1 cellular context compared by ENCODE assay signal in the genomic region with DNA sequence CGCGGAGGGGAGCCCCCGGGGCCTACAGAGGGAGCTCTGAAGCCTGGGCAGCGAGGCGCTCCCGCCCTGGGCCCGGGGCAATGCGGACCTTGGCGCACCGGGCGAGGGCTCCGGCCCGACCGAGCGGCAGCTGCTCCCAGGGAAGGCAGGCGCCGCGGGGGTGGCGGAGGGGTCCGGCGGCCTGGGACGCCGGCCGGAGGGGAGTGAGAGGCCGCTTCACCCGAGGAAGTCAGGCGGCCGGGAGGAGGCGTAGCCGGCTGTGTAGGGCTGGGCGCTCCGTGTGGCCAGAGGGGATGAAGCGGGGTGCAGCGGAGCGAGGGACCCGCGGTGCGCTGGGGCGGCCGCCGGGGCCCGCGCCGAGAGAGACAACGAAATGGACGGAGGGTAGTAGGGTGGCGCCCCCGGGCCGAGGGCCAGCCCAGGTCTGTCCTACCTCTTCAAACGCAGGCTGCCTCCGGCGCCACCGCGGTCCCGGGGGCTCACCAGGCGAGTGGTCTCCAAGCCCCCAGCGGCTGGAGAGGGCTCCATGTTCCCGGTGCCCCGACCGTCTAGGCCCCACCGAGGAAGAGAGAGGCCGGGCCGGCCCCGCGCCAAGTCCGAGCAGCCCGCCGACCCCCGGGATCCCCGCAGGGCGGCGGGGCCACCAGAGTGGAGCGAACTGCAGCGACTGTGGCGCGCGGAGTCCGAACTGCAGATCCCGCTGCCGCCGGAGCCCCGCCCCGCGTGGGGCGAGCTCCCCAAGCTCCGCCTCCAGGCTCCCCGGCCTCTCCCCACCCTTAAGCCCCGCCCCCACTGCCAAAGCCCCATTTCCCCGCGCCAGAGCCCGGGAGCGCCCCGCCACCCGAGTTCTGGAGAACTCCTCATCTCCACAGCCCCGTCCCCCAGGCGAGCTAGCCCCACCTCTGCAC.
TF ChIP-seq lines count a peak whose summit lies in the region.

SLC30A3 (minus strand) TSS at position 669 of the 908 bp plus-strand sequence; CDS start at position 528, 141 bp downstream.

TF ChIP-seq in HepG2, 621 proteins besides CTCF, POLR2A, EP300 and RAD21 (continued from another document and continues in another):
- TF ChIP-seq, protein P1, sequence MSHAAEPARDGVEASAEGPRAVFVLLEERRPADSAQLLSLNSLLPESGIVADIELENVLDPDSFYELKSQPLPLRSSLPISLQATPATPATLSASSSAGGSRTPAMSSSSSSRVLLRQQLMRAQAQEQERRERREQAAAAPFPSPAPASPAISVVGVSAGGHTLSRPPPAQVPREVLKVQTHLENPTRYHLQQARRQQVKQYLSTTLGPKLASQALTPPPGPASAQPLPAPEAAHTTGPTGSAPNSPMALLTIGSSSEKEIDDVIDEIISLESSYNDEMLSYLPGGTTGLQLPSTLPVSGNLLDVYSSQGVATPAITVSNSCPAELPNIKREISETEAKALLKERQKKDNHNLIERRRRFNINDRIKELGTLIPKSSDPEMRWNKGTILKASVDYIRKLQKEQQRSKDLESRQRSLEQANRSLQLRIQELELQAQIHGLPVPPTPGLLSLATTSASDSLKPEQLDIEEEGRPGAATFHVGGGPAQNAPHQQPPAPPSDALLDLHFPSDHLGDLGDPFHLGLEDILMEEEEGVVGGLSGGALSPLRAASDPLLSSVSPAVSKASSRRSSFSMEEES (CRISPR knock-in tag; IDR thresholded peaks at IDR 0.05) = no peak
- TF ChIP-seq SNAPC5 (CRISPR knock-in tag; IDR thresholded peaks at IDR 0.05; ENCODE audit: borderline replicate concordance) = no peak
- no peak for TF ChIP-seq CEBPB (IDR thresholded peaks at IDR 0.05; ENCODE audit: borderline replicate concordance, low read depth, low read length)
- TF ChIP-seq HOXA3 (CRISPR knock-in tag; IDR thresholded peaks at IDR 0.05) = no peak
- no peak for TF ChIP-seq HIVEP1 (CRISPR knock-in tag; IDR thresholded peaks at IDR 0.05)
- TF ChIP-seq ZNF276 (CRISPR knock-in tag; IDR thresholded peaks at IDR 0.05; ENCODE audit: low read depth) = no peak
- TF ChIP-seq TBP (CRISPR knock-in tag; IDR thresholded peaks at IDR 0.05) = no peak
- TF ChIP-seq, protein P2, sequence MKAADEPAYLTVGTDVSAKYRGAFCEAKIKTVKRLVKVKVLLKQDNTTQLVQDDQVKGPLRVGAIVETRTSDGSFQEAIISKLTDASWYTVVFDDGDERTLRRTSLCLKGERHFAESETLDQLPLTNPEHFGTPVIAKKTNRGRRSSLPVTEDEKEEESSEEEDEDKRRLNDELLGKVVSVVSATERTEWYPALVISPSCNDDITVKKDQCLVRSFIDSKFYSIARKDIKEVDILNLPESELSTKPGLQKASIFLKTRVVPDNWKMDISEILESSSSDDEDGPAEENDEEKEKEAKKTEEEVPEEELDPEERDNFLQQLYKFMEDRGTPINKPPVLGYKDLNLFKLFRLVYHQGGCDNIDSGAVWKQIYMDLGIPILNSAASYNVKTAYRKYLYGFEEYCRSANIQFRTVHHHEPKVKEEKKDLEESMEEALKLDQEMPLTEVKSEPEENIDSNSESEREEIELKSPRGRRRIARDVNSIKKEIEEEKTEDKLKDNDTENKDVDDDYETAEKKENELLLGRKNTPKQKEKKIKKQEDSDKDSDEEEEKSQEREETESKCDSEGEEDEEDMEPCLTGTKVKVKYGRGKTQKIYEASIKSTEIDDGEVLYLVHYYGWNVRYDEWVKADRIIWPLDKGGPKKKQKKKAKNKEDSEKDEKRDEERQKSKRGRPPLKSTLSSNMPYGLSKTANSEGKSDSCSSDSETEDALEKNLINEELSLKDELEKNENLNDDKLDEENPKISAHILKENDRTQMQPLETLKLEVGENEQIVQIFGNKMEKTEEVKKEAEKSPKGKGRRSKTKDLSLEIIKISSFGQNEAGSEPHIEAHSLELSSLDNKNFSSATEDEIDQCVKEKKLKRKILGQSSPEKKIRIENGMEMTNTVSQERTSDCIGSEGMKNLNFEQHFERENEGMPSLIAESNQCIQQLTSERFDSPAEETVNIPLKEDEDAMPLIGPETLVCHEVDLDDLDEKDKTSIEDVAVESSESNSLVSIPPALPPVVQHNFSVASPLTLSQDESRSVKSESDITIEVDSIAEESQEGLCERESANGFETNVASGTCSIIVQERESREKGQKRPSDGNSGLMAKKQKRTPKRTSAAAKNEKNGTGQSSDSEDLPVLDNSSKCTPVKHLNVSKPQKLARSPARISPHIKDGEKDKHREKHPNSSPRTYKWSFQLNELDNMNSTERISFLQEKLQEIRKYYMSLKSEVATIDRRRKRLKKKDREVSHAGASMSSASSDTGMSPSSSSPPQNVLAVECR (CRISPR knock-in tag; IDR thresholded peaks at IDR 0.05; ENCODE audit: borderline replicate concordance) = 0 out of 2 replicates have a peak, but pooled peaks have one; percentile 16
- TF ChIP-seq RBAK (CRISPR knock-in tag; IDR thresholded peaks at IDR 0.05) = no peak
- TF ChIP-seq FOXO4 (CRISPR knock-in tag; conservative IDR thresholded peaks at IDR 0.05) = no peak
- no peak for TF ChIP-seq ZNF784 (CRISPR knock-in tag; IDR thresholded peaks at IDR 0.05; ENCODE audit: borderline replicate concordance)
- no peak for TF ChIP-seq RXRB (CRISPR knock-in tag; IDR thresholded peaks at IDR 0.05; ENCODE audit: borderline replicate concordance)
- TF ChIP-seq ZNF430 (CRISPR knock-in tag; IDR thresholded peaks at IDR 0.05) = 0 out of 2 replicates have a peak, but pooled peaks have one; percentile 45
- TF ChIP-seq, protein P3, sequence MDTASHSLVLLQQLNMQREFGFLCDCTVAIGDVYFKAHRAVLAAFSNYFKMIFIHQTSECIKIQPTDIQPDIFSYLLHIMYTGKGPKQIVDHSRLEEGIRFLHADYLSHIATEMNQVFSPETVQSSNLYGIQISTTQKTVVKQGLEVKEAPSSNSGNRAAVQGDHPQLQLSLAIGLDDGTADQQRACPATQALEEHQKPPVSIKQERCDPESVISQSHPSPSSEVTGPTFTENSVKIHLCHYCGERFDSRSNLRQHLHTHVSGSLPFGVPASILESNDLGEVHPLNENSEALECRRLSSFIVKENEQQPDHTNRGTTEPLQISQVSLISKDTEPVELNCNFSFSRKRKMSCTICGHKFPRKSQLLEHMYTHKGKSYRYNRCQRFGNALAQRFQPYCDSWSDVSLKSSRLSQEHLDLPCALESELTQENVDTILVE (CRISPR knock-in tag; IDR thresholded peaks at IDR 0.05) = no peak
- TF ChIP-seq, protein P4, sequence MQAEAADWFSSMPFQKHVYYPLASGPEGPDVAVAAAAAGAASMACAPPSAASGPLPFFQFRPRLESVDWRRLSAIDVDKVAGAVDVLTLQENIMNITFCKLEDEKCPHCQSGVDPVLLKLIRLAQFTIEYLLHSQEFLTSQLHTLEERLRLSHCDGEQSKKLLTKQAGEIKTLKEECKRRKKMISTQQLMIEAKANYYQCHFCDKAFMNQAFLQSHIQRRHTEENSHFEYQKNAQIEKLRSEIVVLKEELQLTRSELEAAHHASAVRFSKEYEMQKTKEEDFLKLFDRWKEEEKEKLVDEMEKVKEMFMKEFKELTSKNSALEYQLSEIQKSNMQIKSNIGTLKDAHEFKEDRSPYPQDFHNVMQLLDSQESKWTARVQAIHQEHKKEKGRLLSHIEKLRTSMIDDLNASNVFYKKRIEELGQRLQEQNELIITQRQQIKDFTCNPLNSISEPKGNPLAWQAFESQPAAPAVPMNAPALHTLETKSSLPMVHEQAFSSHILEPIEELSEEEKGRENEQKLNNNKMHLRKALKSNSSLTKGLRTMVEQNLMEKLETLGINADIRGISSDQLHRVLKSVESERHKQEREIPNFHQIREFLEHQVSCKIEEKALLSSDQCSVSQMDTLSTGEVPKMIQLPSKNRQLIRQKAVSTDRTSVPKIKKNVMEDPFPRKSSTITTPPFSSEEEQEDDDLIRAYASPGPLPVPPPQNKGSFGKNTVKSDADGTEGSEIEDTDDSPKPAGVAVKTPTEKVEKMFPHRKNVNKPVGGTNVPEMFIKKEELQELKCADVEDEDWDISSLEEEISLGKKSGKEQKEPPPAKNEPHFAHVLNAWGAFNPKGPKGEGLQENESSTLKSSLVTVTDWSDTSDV (CRISPR knock-in tag; IDR thresholded peaks at IDR 0.05) = peak; percentile 74; the same call in 1 of the 2 replicates
- TF ChIP-seq, protein P5, sequence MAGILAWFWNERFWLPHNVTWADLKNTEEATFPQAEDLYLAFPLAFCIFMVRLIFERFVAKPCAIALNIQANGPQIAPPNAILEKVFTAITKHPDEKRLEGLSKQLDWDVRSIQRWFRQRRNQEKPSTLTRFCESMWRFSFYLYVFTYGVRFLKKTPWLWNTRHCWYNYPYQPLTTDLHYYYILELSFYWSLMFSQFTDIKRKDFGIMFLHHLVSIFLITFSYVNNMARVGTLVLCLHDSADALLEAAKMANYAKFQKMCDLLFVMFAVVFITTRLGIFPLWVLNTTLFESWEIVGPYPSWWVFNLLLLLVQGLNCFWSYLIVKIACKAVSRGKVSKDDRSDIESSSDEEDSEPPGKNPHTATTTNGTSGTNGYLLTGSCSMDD (CRISPR knock-in tag; IDR thresholded peaks at IDR 0.05) = no peak
- TF ChIP-seq MTF2 (CRISPR knock-in tag; IDR thresholded peaks at IDR 0.05; ENCODE audit: borderline replicate concordance) = peak; percentile 86; the same call in 1 of the 2 replicates
- no peak for TF ChIP-seq MAFK (conservative IDR thresholded peaks at IDR 0.05 in 1 of 2, IDR thresholded peaks at IDR 0.05 in 1 of 2; ENCODE audit: low read length in 2 of 2)
- TF ChIP-seq USF2 (IDR thresholded peaks at IDR 0.05; ENCODE audit: low read depth, low read length) = no peak
- no peak for TF ChIP-seq USF2 (CRISPR knock-in tag; IDR thresholded peaks at IDR 0.05; ENCODE audit: borderline replicate concordance)
- TF ChIP-seq SPEN (CRISPR knock-in tag; IDR thresholded peaks at IDR 0.05; ENCODE audit: low read depth) = no peak
- TF ChIP-seq, protein P6, sequence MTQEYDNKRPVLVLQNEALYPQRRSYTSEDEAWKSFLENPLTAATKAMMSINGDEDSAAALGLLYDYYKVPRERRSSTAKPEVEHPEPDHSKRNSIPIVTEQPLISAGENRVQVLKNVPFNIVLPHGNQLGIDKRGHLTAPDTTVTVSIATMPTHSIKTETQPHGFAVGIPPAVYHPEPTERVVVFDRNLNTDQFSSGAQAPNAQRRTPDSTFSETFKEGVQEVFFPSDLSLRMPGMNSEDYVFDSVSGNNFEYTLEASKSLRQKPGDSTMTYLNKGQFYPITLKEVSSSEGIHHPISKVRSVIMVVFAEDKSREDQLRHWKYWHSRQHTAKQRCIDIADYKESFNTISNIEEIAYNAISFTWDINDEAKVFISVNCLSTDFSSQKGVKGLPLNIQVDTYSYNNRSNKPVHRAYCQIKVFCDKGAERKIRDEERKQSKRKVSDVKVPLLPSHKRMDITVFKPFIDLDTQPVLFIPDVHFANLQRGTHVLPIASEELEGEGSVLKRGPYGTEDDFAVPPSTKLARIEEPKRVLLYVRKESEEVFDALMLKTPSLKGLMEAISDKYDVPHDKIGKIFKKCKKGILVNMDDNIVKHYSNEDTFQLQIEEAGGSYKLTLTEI (CRISPR knock-in tag; conservative IDR thresholded peaks at IDR 0.05) = no peak
- no peak for TF ChIP-seq MTA3 (CRISPR knock-in tag; IDR thresholded peaks at IDR 0.05)
- TF ChIP-seq TAF1 (CRISPR knock-in tag; IDR thresholded peaks at IDR 0.05) = no peak
- TF ChIP-seq, protein P7, sequence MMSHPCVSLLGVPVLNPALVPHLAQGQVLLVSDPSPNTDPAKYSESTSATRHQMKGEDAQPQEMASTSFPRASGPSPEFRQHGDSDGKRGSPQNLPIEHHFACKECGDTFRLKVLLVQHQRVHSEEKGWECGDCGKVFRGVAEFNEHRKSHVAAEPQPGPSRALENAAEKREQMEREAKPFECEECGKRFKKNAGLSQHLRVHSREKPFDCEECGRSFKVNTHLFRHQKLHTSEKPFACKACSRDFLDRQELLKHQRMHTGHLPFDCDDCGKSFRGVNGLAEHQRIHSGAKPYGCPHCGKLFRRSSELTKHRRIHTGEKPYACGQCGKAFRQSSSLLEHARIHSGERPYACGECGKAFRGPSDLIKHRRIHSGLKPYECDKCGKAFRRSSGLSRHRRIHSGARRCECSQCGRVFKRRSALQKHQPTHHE (CRISPR knock-in tag; IDR thresholded peaks at IDR 0.05; ENCODE audit: borderline replicate concordance) = no peak
- no peak for TF ChIP-seq NFRKB (IDR thresholded peaks at IDR 0.05)
